ENCODE assay signal across 15 cellular contexts in genomic region chr12:131101006-131101405, GRCh38.
"Had no signal": no experiment of that assay in that cellular context is flagged by ENCODE, and none has a peak within 500 bp of the region (broad histone marks: within the 10 kb centered on the region; RNA-seq: fewer than 3 reads in every experiment).

No MANE protein-coding gene starts in this region.

- H3K4me3 Mint-ChIP-seq: activated CD8-positive, alpha-beta T cell treated with anti-CD3 and anti-CD28 coated beads, Interleukin-2, amount 10 ng/mL, durations not matched to agents 7 days and 5 days; activated naive CD8-positive, alpha-beta T cell; immature natural killer cell; natural killer cell; stimulated activated naive CD8-positive, alpha-beta T cell treated with anti-CD3 and anti-CD28 coated beads, Interleukin-15, Interleukin-2, amounts not matched to agents 100 ng/mL and 50 ng/mL, for 24 hours had no signal

- H3K36me3 ChIP-seq: brain microvascular endothelial cell had no signal

- H3K4me3 ChIP-seq: dorsolateral prefrontal cortex, esophagus muscularis mucosa, mucosa of descending colon had no signal

- H3K27ac ChIP-seq: brain microvascular endothelial cell, dorsolateral prefrontal cortex, esophagus muscularis mucosa had no signal

- DNase-seq: activated CD4-positive, alpha-beta T cell treated with anti-CD3 and anti-CD28 coated beads for 48 hours; activated CD8-positive, alpha-beta T cell treated with anti-CD3 and anti-CD28 coated beads, Interleukin-2, amount 10 ng/mL, durations not matched to agents 7 days and 5 days; activated gamma-delta T cell; brain microvascular endothelial cell; cerebellar nuclear complex; glutamatergic neuron; immature natural killer cell; mammary epithelial cell; mucosa of descending colon; natural killer cell; stimulated activated CD4-positive, alpha-beta T cell treated with anti-CD3 and anti-CD28 coated beads, Interleukin-4, amount 100 ng/mL, for 1 hour had no signal

- H3K9me3 ChIP-seq: esophagus muscularis mucosa, mucosa of descending colon had no signal

- H3K9me3 Mint-ChIP-seq: immature natural killer cell; natural killer cell; stimulated activated naive CD8-positive, alpha-beta T cell treated with anti-CD3 and anti-CD28 coated beads, Interleukin-15, Interleukin-2, amounts not matched to agents 100 ng/mL and 50 ng/mL, for 24 hours had no signal

- H3K36me3 Mint-ChIP-seq: activated naive CD8-positive, alpha-beta T cell; immature natural killer cell; natural killer cell had no signal

- H3K27ac Mint-ChIP-seq: activated CD8-positive, alpha-beta T cell treated with anti-CD3 and anti-CD28 coated beads, Interleukin-2, amount 10 ng/mL, durations not matched to agents 7 days and 5 days; activated naive CD8-positive, alpha-beta T cell; immature natural killer cell; natural killer cell; stimulated activated naive CD8-positive, alpha-beta T cell treated with anti-CD3 and anti-CD28 coated beads, Interleukin-15, Interleukin-2, amounts not matched to agents 100 ng/mL and 50 ng/mL, for 24 hours had no signal

- H3K27me3 ChIP-seq: brain microvascular endothelial cell, esophagus muscularis mucosa had no signal
